Comparison of ENCODE assay signal across 8 cellular contexts in genomic region chr1:25895365-25895990, GRCh38. TPM values are rescaled to one million over a fixed set of nuclear protein-coding genes. Genes with fewer than 3 reads are reported as not detected.
DNase-seq lines count a peak whose midpoint lies in the region; ATAC-seq and TF ChIP-seq lines count a peak whose summit lies in the region.

No MANE protein-coding gene starts in this region.

- no peaks in the 10 kb centered on the region for H3K9me2 ChIP-seq in PC-9 (ENCODE audit: insufficient read depth)

- H3K4me1 ChIP-seq in PC-9 (replicated peaks; ENCODE audit: insufficient read depth) (peaks cover 33% of the 10 kb centered on the region), muscle layer of colon (ENCODE audit: insufficient read depth, low read length) (peaks cover 11% of the 10 kb centered on the region)

- no peaks in the 10 kb centered on the region for H3K36me3 ChIP-seq in PC-9 (ENCODE audit: low read depth)
- peaks cover 13% of the 10 kb centered on the region for H3K36me3 ChIP-seq in muscle layer of colon (ENCODE audit: insufficient read depth, low read length)

- POLR2A ChIA-PET in PC-9 (lab: Charles Lee; ENCODE audit: unreplicated experiment): no interaction called here

- no TSS peak for BruUV-seq in PC-9 (replicated peaks; lab: Mats Ljungman, UMichigan)

- peak; percentile 86 for TF ChIP-seq CTCF in PC-9 (conservative IDR thresholded peaks at IDR 0.05)

- H3K27ac ChIP-seq in PC-9 (no peak overlapping the region), muscle layer of colon (ENCODE audit: low read depth, low read length) (no peak overlapping the region)

- no peak overlapping the region for H3K9ac ChIP-seq in muscle layer of colon (ENCODE audit: low read length)

- CTCF ChIA-PET in PC-9 (lab: Charles Lee): interaction anchor here (0.6 to 2.2 kb wide), 9 partner anchors 13 to 525 kb away, joined by 3 to 25 read pairs (median 5); partner anchors contain the start of gene PAFAH2

- H3F3A ChIP-seq in PC-9 (ENCODE audit: insufficient read depth, low read depth): peaks cover 33% of the 10 kb centered on the region

- intact Hi-C loops in PC-9 (cut with micrococcal nuclease; ENCODE audit: unreplicated experiment): loop anchor here (1.0 to 10.0 kb wide), 3 partner anchors 37 to 269 kb away; partner anchors contain the start of genes AUNIP, C1orf232, PAFAH2 and ZNF593

- no peaks in the 10 kb centered on the region for H3K27me3 ChIP-seq in PC-9 (ENCODE audit: insufficient read depth, low read depth)
- no peaks in the 10 kb centered on the region for H3K27me3 ChIP-seq in muscle layer of colon (ENCODE audit: control insufficient read depth in 1 of 2, insufficient read depth in 2 of 2, low read length in 2 of 2)

- DNase-seq in DMS 273 treated with DMSO at 0.1 percent for 48 hours (lab: John Stamatoyannopoulos, UW) (peak; percentile 72), LHCN-M2 (ENCODE audit: low read depth) (peak; percentile 89), PC-9 (peak; percentile 61 to 86), activated T-cell treated with anti-CD3 and anti-CD28 coated beads for 4 hours (peak; percentile 87), epidermal melanocyte (ENCODE audit: insufficient read length, low spot score) (peak; percentile 93)
- peak; percentile 82 to 83 for DNase-seq in stimulated activated CD8-positive, alpha-beta memory T cell treated with anti-CD3 and anti-CD28 coated beads, Interleukin-7, amount 100 ng/mL, for 1 hour (ENCODE audit: low read depth in 2 of 2)

- H3K4me3 ChIP-seq in PC-9 (no peak overlapping the region), muscle layer of colon (ENCODE audit: low read depth in 1 of 2, low read length in 2 of 2) (peak overlapping the region; percentile 2 to 46)

- ATAC-seq in GM21737 (IDR thresholded peaks at IDR 0.05; ENCODE audit: unreplicated experiment): peak; percentile 83

- no peaks in the 10 kb centered on the region for H4K20me1 ChIP-seq in PC-9 (ENCODE audit: insufficient read depth)

- H3K9me3 ChIP-seq in PC-9 (ENCODE audit: insufficient read depth, low read depth): no peaks in the 10 kb centered on the region
- no peaks in the 10 kb centered on the region for H3K9me3 ChIP-seq in muscle layer of colon (ENCODE audit: low read length)

- H3K4me2 ChIP-seq in PC-9: no peak overlapping the region

- no peaks in the 10 kb centered on the region for H3K79me2 ChIP-seq in PC-9 (ENCODE audit: low read depth)

- no peak overlapping the region for H2AFZ ChIP-seq in PC-9

RNA-seq across cellular contexts. Expression of gene STMN1, which starts 10.7 kb away (rescaled TPM):
- total RNA-seq in LHCN-M2 (2014; rRNA removed): 253 and 288 TPM in 2 replicates
- polyA plus RNA-seq in LHCN-M2 (2012): 548 TPM
- 302 and 349 TPM in 2 replicates for total RNA-seq in PC-9 (2021)

RNA-seq across cellular contexts. Expression of gene PAQR7, which starts 20.0 kb away (rescaled TPM):
- total RNA-seq in LHCN-M2 (2014; rRNA removed) (8.5 and 9.6 TPM in 2 replicates), PC-9 (2021) (30.2 and 34.0 TPM in 2 replicates)
- polyA plus RNA-seq in LHCN-M2 (2012): 14.6 TPM

RNA-seq across cellular contexts. Expression of gene AUNIP, which starts 36.2 kb away (rescaled TPM):
- total RNA-seq in LHCN-M2 (2014; rRNA removed) (9.5 and 9.7 TPM in 2 replicates), PC-9 (2021) (11.0 and 11.3 TPM in 2 replicates)
- polyA plus RNA-seq in LHCN-M2 (2012): 2.6 TPM
